Comparison of ENCODE assay signal across 8 cellular contexts in genomic region chr22:46336119-46337078, GRCh38. TPM values are rescaled to one million over a fixed set of nuclear protein-coding genes. Genes with fewer than 3 reads are reported as not detected.
A peak's percentile ranks its signal among the peaks of the same experiment; 100 is the strongest.
DNase-seq lines count a peak whose midpoint lies in the region; ATAC-seq and TF ChIP-seq lines count a peak whose summit lies in the region.

No MANE protein-coding gene starts in this region.

- no peak for ATAC-seq in lung (ENCODE audit: insufficient read depth, low FRiP score)

- H3K9me3 ChIP-seq in lung (ENCODE audit: control insufficient read depth in 2 of 2, insufficient read depth in 1 of 2, low read length in 1 of 2), result no peaks in the 10 kb centered on the region

- H3K4me3 ChIP-seq in lung, result peak overlapping the region; percentile 99

- 11 to 16% methylated on average over 42 of the region's 42 CpGs for WGBS in lung, 2 donors

- H3K4me1 ChIP-seq in lung (ENCODE audit: control insufficient read depth in 2 of 2, insufficient read depth in 2 of 2, low read length in 2 of 2), result peaks cover 4 to 5% of the 10 kb centered on the region in 2 donors

- peaks cover 7 to 19% of the 10 kb centered on the region in 2 donors for H3K36me3 ChIP-seq in lung (ENCODE audit: control insufficient read depth in 2 of 2, insufficient read depth in 2 of 2, low read length in 2 of 2)

- no peak for TF ChIP-seq CTCF in lung (IDR thresholded peaks at IDR 0.05; ENCODE audit: control extremely low read depth, extremely low read depth)

- DNase-seq in stimulated activated CD4-positive, alpha-beta T cell treated with anti-CD3 and anti-CD28 coated beads, Interleukin-1b, Interleukin-23, amount 100 ng/mL, for 48 hours, result peak; percentile 27
- DNase-seq in stimulated activated CD4-positive, alpha-beta T cell treated with anti-CD3 and anti-CD28 coated beads, Interleukin-12 subunit alpha, Interleukin-12 subunit beta, amount 100 ng/mL, for 4 hours, result no peak
- DNase-seq in OCI-M1 (lab: John Stamatoyannopoulos, UW) (peak; percentile 11), lung (ENCODE audit: low spot score) (no peak), GM19240 (ENCODE audit: insufficient read length, low spot score) (no peak), DMS79 (lab: John Stamatoyannopoulos, UW) (no peak)

- H3K27ac ChIP-seq in cingulate gyrus (ENCODE audit: low read depth, low read length) (peak overlapping the region; percentile 54), lung (ENCODE audit: low read depth in 1 of 2, low read length in 1 of 2) (peak overlapping the region; percentile 65 to 99), temporal lobe (ENCODE audit: low read depth, low read length) (peak overlapping the region; percentile 76)

- H3K27me3 ChIP-seq in lung (ENCODE audit: control insufficient read depth, insufficient read depth), result no peaks in the 10 kb centered on the region

RNA-seq across cellular contexts. Expression of gene TRMU, which starts 0.9 kb away (rescaled TPM):
- total RNA-seq in lung (10 to 100 TPM; 39.2 to 42.3 TPM), temporal lobe (21.6 TPM)
- 10 to 100 TPM; 24.1 to 28.7 TPM for polyA plus RNA-seq in lung

RNA-seq across cellular contexts. Expression of gene GTSE1, which starts 39.7 kb away (rescaled TPM):
- total RNA-seq in lung, result 1 to 10 TPM; 1.0 to 2.3 TPM
- 1 to 10 TPM; 1.2 to 1.3 TPM for polyA plus RNA-seq in lung
- 1.7 TPM for total RNA-seq in temporal lobe

Comparison
In these comparisons a context has a peak if more than half of its experiments do, and no peak if none do; other contexts are left out.
1. DNase-seq: peak in stimulated activated CD4-positive, alpha-beta T cell treated with anti-CD3 and anti-CD28 coated beads, Interleukin-1b, Interleukin-23, amount 100 ng/mL, for 48 hours (single experiment) and OCI-M1 (single experiment); none in stimulated activated CD4-positive, alpha-beta T cell treated with anti-CD3 and anti-CD28 coated beads, Interleukin-12 subunit alpha, Interleukin-12 subunit beta, amount 100 ng/mL, for 4 hours (single experiment), lung (single experiment), GM19240 (single experiment) and DMS79 (single experiment).
2. Peak in every context shown above with its lines, with median percentiles within 50 percentile points of each other: H3K27ac ChIP-seq.